1 cellular context compared by ENCODE assay signal in the genomic region with DNA sequence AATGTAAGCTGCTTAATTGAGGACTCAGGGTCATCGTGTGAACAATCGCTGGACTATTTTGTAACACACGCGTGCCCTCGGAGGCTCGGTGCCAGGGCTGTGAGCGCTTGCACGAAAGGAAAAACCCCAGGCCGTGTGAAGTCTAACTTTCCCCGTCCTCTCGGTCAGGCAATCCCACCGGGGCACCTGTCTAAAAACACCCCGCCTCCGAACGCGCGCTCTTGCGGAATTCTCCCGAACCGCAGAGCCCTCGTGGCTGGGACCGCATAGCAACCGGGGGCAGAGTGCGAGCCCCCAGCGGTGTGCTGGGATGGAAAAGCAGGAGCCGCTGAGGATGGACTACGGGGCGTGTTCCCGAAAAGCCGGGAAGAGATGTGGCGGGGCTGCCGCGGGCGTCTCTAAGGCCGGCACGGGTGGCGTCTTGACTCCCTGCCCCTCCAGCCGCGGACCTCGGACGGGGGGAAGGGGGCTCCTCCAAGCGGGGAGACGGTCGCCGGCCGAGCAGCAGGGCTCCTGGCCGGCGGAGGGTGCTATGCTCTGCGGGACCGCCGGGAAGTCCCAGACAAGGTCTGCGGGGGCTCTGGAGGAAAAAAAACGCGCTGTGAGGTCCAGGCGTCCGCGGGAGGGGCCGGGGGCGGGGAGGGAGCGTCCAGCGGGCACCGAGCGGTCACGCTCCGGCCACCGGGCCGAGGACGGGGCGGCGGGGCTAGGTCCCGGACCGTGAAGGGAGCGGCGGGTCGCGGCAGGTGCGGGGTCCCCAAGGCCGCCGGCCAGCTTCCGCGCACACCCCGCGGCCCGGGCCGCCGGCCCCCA.
TF ChIP-seq lines count a peak whose summit lies in the region.

No MANE protein-coding gene starts in this region.

TF ChIP-seq in K562, 482 proteins besides CTCF, POLR2A, EP300 and RAD21 (continued from another document):
- TF ChIP-seq, protein P1, sequence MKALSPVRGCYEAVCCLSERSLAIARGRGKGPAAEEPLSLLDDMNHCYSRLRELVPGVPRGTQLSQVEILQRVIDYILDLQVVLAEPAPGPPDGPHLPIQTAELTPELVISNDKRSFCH (CRISPR knock-in tag; IDR thresholded peaks at IDR 0.05): no peak
- TF ChIP-seq, protein P1 (tag; IDR thresholded peaks at IDR 0.05): 0 out of 2 replicates have a peak, but pooled peaks have one; percentile 4
- TF ChIP-seq POLR2H (tag; IDR thresholded peaks at IDR 0.05; ENCODE audit: low read depth) (no peak), U2AF1 (optimal IDR thresholded peaks at IDR 0.05; ENCODE audit: low read depth, low read length) (peak; percentile 23), ZC3H11A (IDR thresholded peaks at IDR 0.05; ENCODE audit: low read depth, low read length) (0 out of 2 replicates have a peak, but pooled peaks have one; percentile 9), TAF9B (IDR thresholded peaks at IDR 0.05; ENCODE audit: partially characterized antibody) (no peak), ZNF184 (CRISPR knock-in tag; IDR thresholded peaks at IDR 0.05) (no peak), ZBTB7A (IDR thresholded peaks at IDR 0.05; ENCODE audit: borderline replicate concordance, control insufficient read depth, low read depth, low read length) (peak; percentile 78; the same call in 1 of the 2 replicates), ELF2 (CRISPR knock-in tag; IDR thresholded peaks at IDR 0.05) (no peak), RFX5 (IDR thresholded peaks at IDR 0.05; ENCODE audit: low read depth, low read length) (peak; percentile 30), ZNF668 (CRISPR knock-in tag; IDR thresholded peaks at IDR 0.05) (no peak), MAZ (CRISPR knock-in tag; conservative IDR thresholded peaks at IDR 0.05 in 1 of 2, IDR thresholded peaks at IDR 0.05 in 1 of 2) (peak in 1 of 2 experiments; percentile 49; a peak in 1 of 4 replicates), SAP30 (IDR thresholded peaks at IDR 0.05; ENCODE audit: borderline replicate concordance, insufficient read depth, low read depth, low read length, poor library complexity, severe bottlenecking) (peak; percentile 61), TBP (optimal IDR thresholded peaks at IDR 0.05; ENCODE audit: low read depth, low read length) (no peak), SMAD1 (IDR thresholded peaks at IDR 0.05; ENCODE audit: low read depth, low read length, partially characterized antibody) (peak; percentile 23), MCM5 (IDR thresholded peaks at IDR 0.05; ENCODE audit: low read depth) (no peak), NBN (IDR thresholded peaks at IDR 0.05; ENCODE audit: low read depth) (peak; percentile 29; the same call in 1 of the 2 replicates), NR3C1 (CRISPR knock-in tag; IDR thresholded peaks at IDR 0.05) (peak; percentile 23; the same call in 1 of the 2 replicates), NONO (IDR thresholded peaks at IDR 0.05; ENCODE audit: low read depth in 2 of 2, low read length in 1 of 2) (peak in 1 of 2 experiments; percentile 79; a peak in 2 of 4 replicates), HIVEP1 (CRISPR knock-in tag; IDR thresholded peaks at IDR 0.05) (no peak), HNRNPL (IDR thresholded peaks at IDR 0.05; ENCODE audit: low read depth, low read length) (no peak), CHD1 (IDR thresholded peaks at IDR 0.05; ENCODE audit: low read length) (peak; percentile 67), CXXC5 (CRISPR knock-in tag; IDR thresholded peaks at IDR 0.05) (0 out of 2 replicates have a peak, but pooled peaks have one; percentile 7), CBFA2T2 (conservative IDR thresholded peaks at IDR 0.05) (no peak), ZNF121 (CRISPR knock-in tag; conservative IDR thresholded peaks at IDR 0.05) (no peak), EP400 (IDR thresholded peaks at IDR 0.05) (peak; percentile 40; the same call in 1 of the 2 replicates), ZNF384 (IDR thresholded peaks at IDR 0.05; ENCODE audit: low read depth, low read length) (peak; percentile 79), TEAD1 (CRISPR knock-in tag; IDR thresholded peaks at IDR 0.05) (peak in 1 of 2 experiments; percentile 46; a peak in 1 of 4 replicates), CCNT2 (IDR thresholded peaks at IDR 0.05; ENCODE audit: borderline replicate concordance, extremely low read depth, insufficient read length, low read depth, low read length) (peak; percentile 39), RBM17 (IDR thresholded peaks at IDR 0.05; ENCODE audit: borderline replicate concordance, low read depth, low read length) (no peak), SMARCE1 (IDR thresholded peaks at IDR 0.05) (0 out of 2 replicates have a peak, but pooled peaks have one; percentile 30), POLR2AphosphoS2 (IDR thresholded peaks at IDR 0.05; ENCODE audit: low read length) (peak; percentile 33; the same call in 1 of the 2 replicates), GABPB2 (CRISPR knock-in tag; conservative IDR thresholded peaks at IDR 0.05) (no peak)
- TF ChIP-seq, protein P2, sequence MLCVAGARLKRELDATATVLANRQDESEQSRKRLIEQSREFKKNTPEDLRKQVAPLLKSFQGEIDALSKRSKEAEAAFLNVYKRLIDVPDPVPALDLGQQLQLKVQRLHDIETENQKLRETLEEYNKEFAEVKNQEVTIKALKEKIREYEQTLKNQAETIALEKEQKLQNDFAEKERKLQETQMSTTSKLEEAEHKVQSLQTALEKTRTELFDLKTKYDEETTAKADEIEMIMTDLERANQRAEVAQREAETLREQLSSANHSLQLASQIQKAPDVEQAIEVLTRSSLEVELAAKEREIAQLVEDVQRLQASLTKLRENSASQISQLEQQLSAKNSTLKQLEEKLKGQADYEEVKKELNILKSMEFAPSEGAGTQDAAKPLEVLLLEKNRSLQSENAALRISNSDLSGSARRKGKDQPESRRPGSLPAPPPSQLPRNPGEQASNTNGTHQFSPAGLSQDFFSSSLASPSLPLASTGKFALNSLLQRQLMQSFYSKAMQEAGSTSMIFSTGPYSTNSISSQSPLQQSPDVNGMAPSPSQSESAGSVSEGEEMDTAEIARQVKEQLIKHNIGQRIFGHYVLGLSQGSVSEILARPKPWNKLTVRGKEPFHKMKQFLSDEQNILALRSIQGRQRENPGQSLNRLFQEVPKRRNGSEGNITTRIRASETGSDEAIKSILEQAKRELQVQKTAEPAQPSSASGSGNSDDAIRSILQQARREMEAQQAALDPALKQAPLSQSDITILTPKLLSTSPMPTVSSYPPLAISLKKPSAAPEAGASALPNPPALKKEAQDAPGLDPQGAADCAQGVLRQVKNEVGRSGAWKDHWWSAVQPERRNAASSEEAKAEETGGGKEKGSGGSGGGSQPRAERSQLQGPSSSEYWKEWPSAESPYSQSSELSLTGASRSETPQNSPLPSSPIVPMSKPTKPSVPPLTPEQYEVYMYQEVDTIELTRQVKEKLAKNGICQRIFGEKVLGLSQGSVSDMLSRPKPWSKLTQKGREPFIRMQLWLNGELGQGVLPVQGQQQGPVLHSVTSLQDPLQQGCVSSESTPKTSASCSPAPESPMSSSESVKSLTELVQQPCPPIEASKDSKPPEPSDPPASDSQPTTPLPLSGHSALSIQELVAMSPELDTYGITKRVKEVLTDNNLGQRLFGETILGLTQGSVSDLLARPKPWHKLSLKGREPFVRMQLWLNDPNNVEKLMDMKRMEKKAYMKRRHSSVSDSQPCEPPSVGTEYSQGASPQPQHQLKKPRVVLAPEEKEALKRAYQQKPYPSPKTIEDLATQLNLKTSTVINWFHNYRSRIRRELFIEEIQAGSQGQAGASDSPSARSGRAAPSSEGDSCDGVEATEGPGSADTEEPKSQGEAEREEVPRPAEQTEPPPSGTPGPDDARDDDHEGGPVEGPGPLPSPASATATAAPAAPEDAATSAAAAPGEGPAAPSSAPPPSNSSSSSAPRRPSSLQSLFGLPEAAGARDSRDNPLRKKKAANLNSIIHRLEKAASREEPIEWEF (CRISPR knock-in tag; IDR thresholded peaks at IDR 0.05): no peak
- TF ChIP-seq, protein P3, sequence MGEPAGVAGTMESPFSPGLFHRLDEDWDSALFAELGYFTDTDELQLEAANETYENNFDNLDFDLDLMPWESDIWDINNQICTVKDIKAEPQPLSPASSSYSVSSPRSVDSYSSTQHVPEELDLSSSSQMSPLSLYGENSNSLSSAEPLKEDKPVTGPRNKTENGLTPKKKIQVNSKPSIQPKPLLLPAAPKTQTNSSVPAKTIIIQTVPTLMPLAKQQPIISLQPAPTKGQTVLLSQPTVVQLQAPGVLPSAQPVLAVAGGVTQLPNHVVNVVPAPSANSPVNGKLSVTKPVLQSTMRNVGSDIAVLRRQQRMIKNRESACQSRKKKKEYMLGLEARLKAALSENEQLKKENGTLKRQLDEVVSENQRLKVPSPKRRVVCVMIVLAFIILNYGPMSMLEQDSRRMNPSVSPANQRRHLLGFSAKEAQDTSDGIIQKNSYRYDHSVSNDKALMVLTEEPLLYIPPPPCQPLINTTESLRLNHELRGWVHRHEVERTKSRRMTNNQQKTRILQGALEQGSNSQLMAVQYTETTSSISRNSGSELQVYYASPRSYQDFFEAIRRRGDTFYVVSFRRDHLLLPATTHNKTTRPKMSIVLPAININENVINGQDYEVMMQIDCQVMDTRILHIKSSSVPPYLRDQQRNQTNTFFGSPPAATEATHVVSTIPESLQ (CRISPR knock-in tag; IDR thresholded peaks at IDR 0.05): no peak
- TF ChIP-seq, protein P4, sequence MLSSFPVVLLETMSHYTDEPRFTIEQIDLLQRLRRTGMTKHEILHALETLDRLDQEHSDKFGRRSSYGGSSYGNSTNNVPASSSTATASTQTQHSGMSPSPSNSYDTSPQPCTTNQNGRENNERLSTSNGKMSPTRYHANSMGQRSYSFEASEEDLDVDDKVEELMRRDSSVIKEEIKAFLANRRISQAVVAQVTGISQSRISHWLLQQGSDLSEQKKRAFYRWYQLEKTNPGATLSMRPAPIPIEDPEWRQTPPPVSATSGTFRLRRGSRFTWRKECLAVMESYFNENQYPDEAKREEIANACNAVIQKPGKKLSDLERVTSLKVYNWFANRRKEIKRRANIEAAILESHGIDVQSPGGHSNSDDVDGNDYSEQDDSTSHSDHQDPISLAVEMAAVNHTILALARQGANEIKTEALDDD (IDR thresholded peaks at IDR 0.05): no peak
- TF ChIP-seq, protein P5, sequence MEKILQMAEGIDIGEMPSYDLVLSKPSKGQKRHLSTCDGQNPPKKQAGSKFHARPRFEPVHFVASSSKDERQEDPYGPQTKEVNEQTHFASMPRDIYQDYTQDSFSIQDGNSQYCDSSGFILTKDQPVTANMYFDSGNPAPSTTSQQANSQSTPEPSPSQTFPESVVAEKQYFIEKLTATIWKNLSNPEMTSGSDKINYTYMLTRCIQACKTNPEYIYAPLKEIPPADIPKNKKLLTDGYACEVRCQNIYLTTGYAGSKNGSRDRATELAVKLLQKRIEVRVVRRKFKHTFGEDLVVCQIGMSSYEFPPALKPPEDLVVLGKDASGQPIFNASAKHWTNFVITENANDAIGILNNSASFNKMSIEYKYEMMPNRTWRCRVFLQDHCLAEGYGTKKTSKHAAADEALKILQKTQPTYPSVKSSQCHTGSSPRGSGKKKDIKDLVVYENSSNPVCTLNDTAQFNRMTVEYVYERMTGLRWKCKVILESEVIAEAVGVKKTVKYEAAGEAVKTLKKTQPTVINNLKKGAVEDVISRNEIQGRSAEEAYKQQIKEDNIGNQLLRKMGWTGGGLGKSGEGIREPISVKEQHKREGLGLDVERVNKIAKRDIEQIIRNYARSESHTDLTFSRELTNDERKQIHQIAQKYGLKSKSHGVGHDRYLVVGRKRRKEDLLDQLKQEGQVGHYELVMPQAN (IDR thresholded peaks at IDR 0.05; ENCODE audit: borderline replicate concordance): peak; percentile 56; the same call in 1 of the 2 replicates
- TF ChIP-seq, protein P6, sequence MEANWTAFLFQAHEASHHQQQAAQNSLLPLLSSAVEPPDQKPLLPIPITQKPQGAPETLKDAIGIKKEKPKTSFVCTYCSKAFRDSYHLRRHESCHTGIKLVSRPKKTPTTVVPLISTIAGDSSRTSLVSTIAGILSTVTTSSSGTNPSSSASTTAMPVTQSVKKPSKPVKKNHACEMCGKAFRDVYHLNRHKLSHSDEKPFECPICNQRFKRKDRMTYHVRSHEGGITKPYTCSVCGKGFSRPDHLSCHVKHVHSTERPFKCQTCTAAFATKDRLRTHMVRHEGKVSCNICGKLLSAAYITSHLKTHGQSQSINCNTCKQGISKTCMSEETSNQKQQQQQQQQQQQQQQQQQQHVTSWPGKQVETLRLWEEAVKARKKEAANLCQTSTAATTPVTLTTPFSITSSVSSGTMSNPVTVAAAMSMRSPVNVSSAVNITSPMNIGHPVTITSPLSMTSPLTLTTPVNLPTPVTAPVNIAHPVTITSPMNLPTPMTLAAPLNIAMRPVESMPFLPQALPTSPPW (CRISPR knock-in tag; IDR thresholded peaks at IDR 0.05): peak; percentile 43; the same call in 1 of the 2 replicates
- TF ChIP-seq, protein P7, sequence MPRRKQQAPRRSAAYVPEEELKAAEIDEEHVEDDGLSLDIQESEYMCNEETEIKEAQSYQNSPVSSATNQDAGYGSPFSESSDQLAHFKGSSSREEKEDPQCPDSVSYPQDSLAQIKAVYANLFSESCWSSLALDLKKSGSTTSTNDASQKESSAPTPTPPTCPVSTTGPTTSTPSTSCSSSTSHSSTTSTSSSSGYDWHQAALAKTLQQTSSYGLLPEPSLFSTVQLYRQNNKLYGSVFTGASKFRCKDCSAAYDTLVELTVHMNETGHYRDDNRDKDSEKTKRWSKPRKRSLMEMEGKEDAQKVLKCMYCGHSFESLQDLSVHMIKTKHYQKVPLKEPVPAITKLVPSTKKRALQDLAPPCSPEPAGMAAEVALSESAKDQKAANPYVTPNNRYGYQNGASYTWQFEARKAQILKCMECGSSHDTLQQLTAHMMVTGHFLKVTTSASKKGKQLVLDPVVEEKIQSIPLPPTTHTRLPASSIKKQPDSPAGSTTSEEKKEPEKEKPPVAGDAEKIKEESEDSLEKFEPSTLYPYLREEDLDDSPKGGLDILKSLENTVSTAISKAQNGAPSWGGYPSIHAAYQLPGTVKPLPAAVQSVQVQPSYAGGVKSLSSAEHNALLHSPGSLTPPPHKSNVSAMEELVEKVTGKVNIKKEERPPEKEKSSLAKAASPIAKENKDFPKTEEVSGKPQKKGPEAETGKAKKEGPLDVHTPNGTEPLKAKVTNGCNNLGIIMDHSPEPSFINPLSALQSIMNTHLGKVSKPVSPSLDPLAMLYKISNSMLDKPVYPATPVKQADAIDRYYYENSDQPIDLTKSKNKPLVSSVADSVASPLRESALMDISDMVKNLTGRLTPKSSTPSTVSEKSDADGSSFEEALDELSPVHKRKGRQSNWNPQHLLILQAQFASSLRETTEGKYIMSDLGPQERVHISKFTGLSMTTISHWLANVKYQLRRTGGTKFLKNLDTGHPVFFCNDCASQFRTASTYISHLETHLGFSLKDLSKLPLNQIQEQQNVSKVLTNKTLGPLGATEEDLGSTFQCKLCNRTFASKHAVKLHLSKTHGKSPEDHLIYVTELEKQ (CRISPR knock-in tag; IDR thresholded peaks at IDR 0.05): no peak; the same call in 1 of the 2 replicates
- TF ChIP-seq, protein P8, sequence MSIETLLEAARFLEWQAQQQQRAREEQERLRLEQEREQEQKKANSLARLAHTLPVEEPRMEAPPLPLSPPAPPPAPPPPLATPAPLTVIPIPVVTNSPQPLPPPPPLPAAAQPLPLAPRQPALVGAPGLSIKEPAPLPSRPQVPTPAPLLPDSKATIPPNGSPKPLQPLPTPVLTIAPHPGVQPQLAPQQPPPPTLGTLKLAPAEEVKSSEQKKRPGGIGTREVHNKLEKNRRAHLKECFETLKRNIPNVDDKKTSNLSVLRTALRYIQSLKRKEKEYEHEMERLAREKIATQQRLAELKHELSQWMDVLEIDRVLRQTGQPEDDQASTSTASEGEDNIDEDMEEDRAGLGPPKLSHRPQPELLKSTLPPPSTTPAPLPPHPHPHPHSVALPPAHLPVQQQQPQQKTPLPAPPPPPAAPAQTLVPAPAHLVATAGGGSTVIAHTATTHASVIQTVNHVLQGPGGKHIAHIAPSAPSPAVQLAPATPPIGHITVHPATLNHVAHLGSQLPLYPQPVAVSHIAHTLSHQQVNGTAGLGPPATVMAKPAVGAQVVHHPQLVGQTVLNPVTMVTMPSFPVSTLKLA (conservative IDR thresholded peaks at IDR 0.05): peak; percentile 26 to 49; a peak in 3 of 4 replicates
